In the genomic region with DNA sequence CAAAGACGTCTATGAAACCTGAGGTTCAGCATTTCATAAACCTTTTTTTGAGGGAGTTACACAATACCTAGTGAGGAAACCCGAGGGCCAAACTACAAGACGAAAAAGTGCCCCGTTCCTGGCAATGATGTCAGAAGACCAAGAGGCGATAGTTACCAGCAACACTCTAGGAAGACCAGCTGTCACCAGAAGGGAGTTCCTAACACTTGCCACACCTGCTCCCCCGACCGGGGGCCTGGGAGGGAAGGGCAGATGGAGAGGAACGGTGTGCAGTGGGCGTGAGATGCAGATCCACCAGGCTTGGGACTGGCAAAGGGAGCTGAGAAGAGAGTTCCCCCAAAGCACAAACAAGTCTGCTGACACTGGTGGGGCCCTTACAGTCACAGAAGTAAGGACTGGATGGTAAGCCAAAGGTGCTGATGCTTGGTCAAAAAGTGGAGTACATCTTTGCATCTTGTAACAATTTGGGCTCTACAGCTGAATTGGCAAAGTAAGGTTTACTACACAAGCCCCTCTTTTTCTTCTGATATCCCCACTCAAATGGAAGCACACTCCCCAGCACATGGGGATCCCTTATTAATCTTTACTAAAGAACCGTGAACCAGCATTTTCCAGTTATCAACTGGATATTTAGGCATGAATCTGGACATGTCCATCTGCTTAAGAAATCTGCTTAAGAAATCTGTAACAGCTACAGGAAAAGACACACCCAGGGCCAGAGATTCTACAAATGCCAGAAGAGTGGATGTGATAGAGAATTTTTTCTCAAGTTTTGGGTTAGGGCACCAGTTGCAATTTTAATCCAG, we compare ENCODE assay signal across 1 cellular context.
A peak's percentile ranks its signal among the peaks of the same experiment; 100 is the strongest.
TF ChIP-seq lines count a peak whose summit lies in the region.

No MANE protein-coding gene starts in this region.

TF ChIP-seq in GM12878, 131 proteins besides CTCF, POLR2A, EP300 and RAD21 (continued from another document):
- no peak for TF ChIP-seq EGR1 (IDR thresholded peaks at IDR 0.05; ENCODE audit: borderline replicate concordance in 1 of 2, low read depth in 2 of 2, low read length in 2 of 2)
- TF ChIP-seq POLR2AphosphoS5 (IDR thresholded peaks at IDR 0.05; ENCODE audit: low read length), result 0 out of 2 replicates have a peak, but pooled peaks have one; percentile 17
- peak; percentile 15; the same call in 1 of the 2 replicates for TF ChIP-seq CREB1 (IDR thresholded peaks at IDR 0.05; ENCODE audit: low read depth)
- TF ChIP-seq ZBED1 (IDR thresholded peaks at IDR 0.05; ENCODE audit: borderline replicate concordance), result peak; percentile 44; the same call in 1 of the 2 replicates
- TF ChIP-seq POU2F2 (IDR thresholded peaks at IDR 0.05; ENCODE audit: borderline replicate concordance, low read depth, low read length), result peak; percentile 6; the same call in 1 of the 3 replicates
- TF ChIP-seq PML (IDR thresholded peaks at IDR 0.05; ENCODE audit: low read length), result 0 out of 2 replicates have a peak, but pooled peaks have one; percentile 28
- 0 out of 2 replicates have a peak, but pooled peaks have one; percentile 70 for TF ChIP-seq POLR2AphosphoS2 (IDR thresholded peaks at IDR 0.05; ENCODE audit: low read depth, low read length)
- peak; percentile 45; the same call in 1 of the 2 replicates for TF ChIP-seq CBFB (IDR thresholded peaks at IDR 0.05; ENCODE audit: low read depth)
- no peak for TF ChIP-seq KLF5 (IDR thresholded peaks at IDR 0.05; ENCODE audit: partially characterized antibody)
- TF ChIP-seq, protein P1, sequence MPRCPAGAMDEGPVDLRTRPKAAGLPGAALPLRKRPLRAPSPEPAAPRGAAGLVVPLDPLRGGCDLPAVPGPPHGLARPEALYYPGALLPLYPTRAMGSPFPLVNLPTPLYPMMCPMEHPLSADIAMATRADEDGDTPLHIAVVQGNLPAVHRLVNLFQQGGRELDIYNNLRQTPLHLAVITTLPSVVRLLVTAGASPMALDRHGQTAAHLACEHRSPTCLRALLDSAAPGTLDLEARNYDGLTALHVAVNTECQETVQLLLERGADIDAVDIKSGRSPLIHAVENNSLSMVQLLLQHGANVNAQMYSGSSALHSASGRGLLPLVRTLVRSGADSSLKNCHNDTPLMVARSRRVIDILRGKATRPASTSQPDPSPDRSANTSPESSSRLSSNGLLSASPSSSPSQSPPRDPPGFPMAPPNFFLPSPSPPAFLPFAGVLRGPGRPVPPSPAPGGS (IDR thresholded peaks at IDR 0.05; ENCODE audit: borderline replicate concordance, insufficient read depth, low read depth, low read length, poor library complexity, severe bottlenecking), result peak; percentile 54
TF ChIP-seq in GM12878: peak in this region for 8.
